In genomic region chr12:106773945-106774807, GRCh38 we compare ENCODE assay signal across 1 cellular context.
TF ChIP-seq lines count a peak whose summit lies in the region.

TSS of gene RIC8B (plus strand) at chr12:106774682. CDS start at chr12:106774746, 64 bp downstream.

TF ChIP-seq in HepG2, 621 proteins besides CTCF, POLR2A, EP300 and RAD21 (continued from another document and continues in another):
- TF ChIP-seq CSRNP1 (CRISPR knock-in tag; IDR thresholded peaks at IDR 0.05) = no peak
- TF ChIP-seq ZNF317 (CRISPR knock-in tag; IDR thresholded peaks at IDR 0.05) = peak; percentile 76; the same call in 1 of the 2 replicates
- peak in 1 of 2 experiments; percentile 76; a peak in 1 of 4 replicates for TF ChIP-seq ATF4 (CRISPR knock-in tag; IDR thresholded peaks at IDR 0.05)
- TF ChIP-seq FOXO4 (CRISPR knock-in tag; conservative IDR thresholded peaks at IDR 0.05) = no peak
- TF ChIP-seq ZNF143 (CRISPR knock-in tag; IDR thresholded peaks at IDR 0.05) = peak; percentile 97
- TF ChIP-seq, protein P1, sequence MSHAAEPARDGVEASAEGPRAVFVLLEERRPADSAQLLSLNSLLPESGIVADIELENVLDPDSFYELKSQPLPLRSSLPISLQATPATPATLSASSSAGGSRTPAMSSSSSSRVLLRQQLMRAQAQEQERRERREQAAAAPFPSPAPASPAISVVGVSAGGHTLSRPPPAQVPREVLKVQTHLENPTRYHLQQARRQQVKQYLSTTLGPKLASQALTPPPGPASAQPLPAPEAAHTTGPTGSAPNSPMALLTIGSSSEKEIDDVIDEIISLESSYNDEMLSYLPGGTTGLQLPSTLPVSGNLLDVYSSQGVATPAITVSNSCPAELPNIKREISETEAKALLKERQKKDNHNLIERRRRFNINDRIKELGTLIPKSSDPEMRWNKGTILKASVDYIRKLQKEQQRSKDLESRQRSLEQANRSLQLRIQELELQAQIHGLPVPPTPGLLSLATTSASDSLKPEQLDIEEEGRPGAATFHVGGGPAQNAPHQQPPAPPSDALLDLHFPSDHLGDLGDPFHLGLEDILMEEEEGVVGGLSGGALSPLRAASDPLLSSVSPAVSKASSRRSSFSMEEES (CRISPR knock-in tag; IDR thresholded peaks at IDR 0.05) = no peak; the same call in 1 of the 2 replicates
- peak; percentile 100 for TF ChIP-seq ZFX (CRISPR knock-in tag; IDR thresholded peaks at IDR 0.05; ENCODE audit: low read depth)
- peak; percentile 87; the same call in 1 of the 2 replicates for TF ChIP-seq ZNF709 (CRISPR knock-in tag; IDR thresholded peaks at IDR 0.05)
- no peak for TF ChIP-seq U2AF2 (IDR thresholded peaks at IDR 0.05; ENCODE audit: low read depth, low read length)
- TF ChIP-seq HMG20B (CRISPR knock-in tag; conservative IDR thresholded peaks at IDR 0.05) = no peak
- TF ChIP-seq IKZF4 (CRISPR knock-in tag; IDR thresholded peaks at IDR 0.05; ENCODE audit: borderline replicate concordance, low read depth, not compliant biosample characterization) = no peak
- TF ChIP-seq NPAS2 (CRISPR knock-in tag; IDR thresholded peaks at IDR 0.05; ENCODE audit: borderline replicate concordance) = no peak
- TF ChIP-seq ZNF382 (CRISPR knock-in tag; IDR thresholded peaks at IDR 0.05; ENCODE audit: borderline replicate concordance) = no peak
- no peak for TF ChIP-seq SATB2 (CRISPR knock-in tag; IDR thresholded peaks at IDR 0.05)
- TF ChIP-seq ZKSCAN8 (CRISPR knock-in tag; IDR thresholded peaks at IDR 0.05; ENCODE audit: borderline replicate concordance) = 0 out of 2 replicates have a peak, but pooled peaks have one; percentile 32
- TF ChIP-seq ZNF326 (CRISPR knock-in tag; IDR thresholded peaks at IDR 0.05; ENCODE audit: borderline replicate concordance) = no peak
- TF ChIP-seq STAT5B (CRISPR knock-in tag; IDR thresholded peaks at IDR 0.05) = no peak
- TF ChIP-seq CEBPG (CRISPR knock-in tag; IDR thresholded peaks at IDR 0.05) = no peak
- TF ChIP-seq MZF1 (CRISPR knock-in tag; IDR thresholded peaks at IDR 0.05; ENCODE audit: borderline replicate concordance) = no peak
- no peak for TF ChIP-seq MLXIP (CRISPR knock-in tag; IDR thresholded peaks at IDR 0.05; ENCODE audit: borderline replicate concordance)
- TF ChIP-seq HMGA1 (CRISPR knock-in tag; conservative IDR thresholded peaks at IDR 0.05) = no peak
- no peak for TF ChIP-seq CBX2 (IDR thresholded peaks at IDR 0.05; ENCODE audit: low read depth, low read length)
- no peak; the same call in 1 of the 2 replicates for TF ChIP-seq CBX2 (CRISPR knock-in tag; IDR thresholded peaks at IDR 0.05; ENCODE audit: low read depth)
- TF ChIP-seq, protein P2, sequence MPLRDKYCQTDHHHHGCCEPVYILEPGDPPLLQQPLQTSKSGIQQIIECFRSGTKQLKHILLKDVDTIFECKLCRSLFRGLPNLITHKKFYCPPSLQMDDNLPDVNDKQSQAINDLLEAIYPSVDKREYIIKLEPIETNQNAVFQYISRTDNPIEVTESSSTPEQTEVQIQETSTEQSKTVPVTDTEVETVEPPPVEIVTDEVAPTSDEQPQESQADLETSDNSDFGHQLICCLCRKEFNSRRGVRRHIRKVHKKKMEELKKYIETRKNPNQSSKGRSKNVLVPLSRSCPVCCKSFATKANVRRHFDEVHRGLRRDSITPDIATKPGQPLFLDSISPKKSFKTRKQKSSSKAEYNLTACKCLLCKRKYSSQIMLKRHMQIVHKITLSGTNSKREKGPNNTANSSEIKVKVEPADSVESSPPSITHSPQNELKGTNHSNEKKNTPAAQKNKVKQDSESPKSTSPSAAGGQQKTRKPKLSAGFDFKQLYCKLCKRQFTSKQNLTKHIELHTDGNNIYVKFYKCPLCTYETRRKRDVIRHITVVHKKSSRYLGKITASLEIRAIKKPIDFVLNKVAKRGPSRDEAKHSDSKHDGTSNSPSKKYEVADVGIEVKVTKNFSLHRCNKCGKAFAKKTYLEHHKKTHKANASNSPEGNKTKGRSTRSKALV (CRISPR knock-in tag; IDR thresholded peaks at IDR 0.05) = no peak; the same call in 1 of the 2 replicates
- TF ChIP-seq FOXA1 (IDR thresholded peaks at IDR 0.05) = no peak
- TF ChIP-seq FOXA1 (CRISPR knock-in tag; IDR thresholded peaks at IDR 0.05) = peak; percentile 25; the same call in 1 of the 2 replicates
- TF ChIP-seq ZMYM4 (CRISPR knock-in tag; IDR thresholded peaks at IDR 0.05) = peak; percentile 73; the same call in 1 of the 2 replicates
- no peak for TF ChIP-seq ZNF451 (CRISPR knock-in tag; IDR thresholded peaks at IDR 0.05)
- TF ChIP-seq ZNF713 (CRISPR knock-in tag; IDR thresholded peaks at IDR 0.05) = no peak
- no peak for TF ChIP-seq ZNF598 (CRISPR knock-in tag; IDR thresholded peaks at IDR 0.05; ENCODE audit: borderline replicate concordance)
- TF ChIP-seq ZNF607 (CRISPR knock-in tag; IDR thresholded peaks at IDR 0.05; ENCODE audit: borderline replicate concordance) = peak; percentile 64; the same call in 1 of the 2 replicates
- no peak for TF ChIP-seq ZNF367 (CRISPR knock-in tag; IDR thresholded peaks at IDR 0.05; ENCODE audit: borderline replicate concordance)
- TF ChIP-seq ZNF816 (CRISPR knock-in tag; IDR thresholded peaks at IDR 0.05; ENCODE audit: borderline replicate concordance) = no peak
- TF ChIP-seq SIX4 (CRISPR knock-in tag; IDR thresholded peaks at IDR 0.05) = no peak
- TF ChIP-seq GFI1 (CRISPR knock-in tag; IDR thresholded peaks at IDR 0.05; ENCODE audit: borderline replicate concordance) = no peak; the same call in 1 of the 2 replicates
- peak; percentile 58 for TF ChIP-seq MED8 (CRISPR knock-in tag; IDR thresholded peaks at IDR 0.05; ENCODE audit: insufficient replicate concordance)
- TF ChIP-seq REXO4 (CRISPR knock-in tag; IDR thresholded peaks at IDR 0.05; ENCODE audit: borderline replicate concordance) = no peak
- peak; percentile 76; the same call in 1 of the 2 replicates for TF ChIP-seq HOXA9 (CRISPR knock-in tag; IDR thresholded peaks at IDR 0.05; ENCODE audit: borderline replicate concordance)
- no peak for TF ChIP-seq CENPX (CRISPR knock-in tag; IDR thresholded peaks at IDR 0.05)
- no peak for TF ChIP-seq ZNF431 (CRISPR knock-in tag; IDR thresholded peaks at IDR 0.05; ENCODE audit: borderline replicate concordance, low read depth)
- TF ChIP-seq YEATS2 (CRISPR knock-in tag; IDR thresholded peaks at IDR 0.05; ENCODE audit: borderline replicate concordance) = peak; percentile 87; the same call in 1 of the 2 replicates
- TF ChIP-seq ZNF570 (CRISPR knock-in tag; IDR thresholded peaks at IDR 0.05; ENCODE audit: borderline replicate concordance) = no peak
- TF ChIP-seq SRSF4 (IDR thresholded peaks at IDR 0.05; ENCODE audit: low read depth, low read length, poor library complexity, severe bottlenecking) = no peak
- TF ChIP-seq ZNF225 (CRISPR knock-in tag; IDR thresholded peaks at IDR 0.05) = no peak; the same call in 1 of the 2 replicates
- peak; percentile 71; the same call in 1 of the 2 replicates for TF ChIP-seq SALL1 (CRISPR knock-in tag; IDR thresholded peaks at IDR 0.05)
- TF ChIP-seq FIP1L1 (IDR thresholded peaks at IDR 0.05; ENCODE audit: borderline replicate concordance, insufficient read depth, low read depth, low read length) = no peak
- TF ChIP-seq MEIS2 (CRISPR knock-in tag; IDR thresholded peaks at IDR 0.05) = peak; percentile 66; the same call in 1 of the 2 replicates
- no peak; the same call in 1 of the 2 replicates for TF ChIP-seq ZNF569 (CRISPR knock-in tag; IDR thresholded peaks at IDR 0.05; ENCODE audit: borderline replicate concordance)
- no peak for TF ChIP-seq RBAK (CRISPR knock-in tag; IDR thresholded peaks at IDR 0.05)
- TF ChIP-seq SP1 (IDR thresholded peaks at IDR 0.05) = no peak
- no peak; the same call in 1 of the 2 replicates for TF ChIP-seq SP1 (CRISPR knock-in tag; IDR thresholded peaks at IDR 0.05)
- TF ChIP-seq, protein P3, sequence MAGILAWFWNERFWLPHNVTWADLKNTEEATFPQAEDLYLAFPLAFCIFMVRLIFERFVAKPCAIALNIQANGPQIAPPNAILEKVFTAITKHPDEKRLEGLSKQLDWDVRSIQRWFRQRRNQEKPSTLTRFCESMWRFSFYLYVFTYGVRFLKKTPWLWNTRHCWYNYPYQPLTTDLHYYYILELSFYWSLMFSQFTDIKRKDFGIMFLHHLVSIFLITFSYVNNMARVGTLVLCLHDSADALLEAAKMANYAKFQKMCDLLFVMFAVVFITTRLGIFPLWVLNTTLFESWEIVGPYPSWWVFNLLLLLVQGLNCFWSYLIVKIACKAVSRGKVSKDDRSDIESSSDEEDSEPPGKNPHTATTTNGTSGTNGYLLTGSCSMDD (CRISPR knock-in tag; IDR thresholded peaks at IDR 0.05) = no peak
- 0 out of 2 replicates have a peak, but pooled peaks have one; percentile 28 for TF ChIP-seq ZNF720 (CRISPR knock-in tag; IDR thresholded peaks at IDR 0.05)
- TF ChIP-seq KLF13 (CRISPR knock-in tag; IDR thresholded peaks at IDR 0.05) = 0 out of 2 replicates have a peak, but pooled peaks have one; percentile 32
- TF ChIP-seq ZNF574 (CRISPR knock-in tag; IDR thresholded peaks at IDR 0.05) = peak; percentile 90
